In the genomic region with DNA sequence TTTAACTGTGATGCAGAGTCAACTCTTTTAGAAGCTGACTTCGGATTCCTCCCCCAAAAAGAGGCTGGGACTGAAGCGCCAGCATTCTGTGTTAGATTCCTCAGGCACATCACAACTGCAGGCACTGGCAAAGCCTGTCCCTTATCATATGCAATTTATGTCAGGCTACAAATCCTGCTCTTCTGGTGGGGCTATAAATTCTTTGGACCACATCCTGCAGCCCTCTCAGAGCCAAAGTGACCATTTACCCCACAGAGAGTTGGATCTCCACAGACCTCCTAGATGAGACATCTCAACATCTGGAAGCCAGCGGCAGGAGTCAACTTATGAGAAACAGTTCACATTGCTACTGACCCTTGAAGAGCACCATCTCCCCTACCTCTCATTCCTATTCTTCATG, we compare ENCODE assay signal across 32 cellular contexts.
A peak's percentile ranks its signal among the peaks of the same experiment; 100 is the strongest.
DNase-seq lines count a peak whose midpoint lies in the region; ATAC-seq and TF ChIP-seq lines count a peak whose summit lies in the region.
"Had no signal": no experiment of that assay in that cellular context is flagged by ENCODE, and none has a peak within 500 bp of the region (broad histone marks: within the 10 kb centered on the region; RNA-seq: fewer than 3 reads in every experiment).

No MANE protein-coding gene starts in this region.

- no peak for ATAC-seq in GM18511 (IDR thresholded peaks at IDR 0.05; ENCODE audit: unreplicated experiment)
- ATAC-seq: activated CD4-positive, alpha-beta T cell treated with anti-CD3 and anti-CD28 coated beads for 36 hours; activated CD8-positive, alpha-beta T cell treated with anti-CD3 and anti-CD28 coated beads for 36 hours; GM12878; left lobe of liver; psoas muscle had no signal

- H3K27me3 ChIP-seq in effector memory CD4-positive, alpha-beta T cell (replicated peaks; ENCODE audit: control insufficient read depth, insufficient read depth, low read length, poor library complexity, severe bottlenecking) = no peaks in the 10 kb centered on the region
- H3K27me3 ChIP-seq in spleen (replicated peaks in 1 of 7) = peaks cover 0 to 9% (median 0%) of the 10 kb centered on the region in 7 donors
- H3K27me3 ChIP-seq: adrenal gland, dorsolateral prefrontal cortex, Peyer's patch had no signal

- DNase-seq in AG08395 (ENCODE audit: low spot score) (peak; percentile 35), RPMI7951 (ENCODE audit: low read depth) (peak; percentile 58), fibroblast of the aortic adventitia (ENCODE audit: low read depth) (peak; percentile 50), osteocyte (ENCODE audit: extremely low spot score, unreplicated experiment) (no peak), spleen (no peak)
- DNase-seq in stimulated activated CD4-positive, alpha-beta T cell treated with anti-CD3 and anti-CD28 coated beads, Interleukin-12 subunit alpha, Interleukin-12 subunit beta, amount 100 ng/mL, for 4 hours = no peak
- no peak for DNase-seq in effector memory CD4-positive, alpha-beta T cell
- DNase-seq: activated CD4-positive, alpha-beta T cell treated with anti-CD3 and anti-CD28 coated beads for 36 hours; activated CD8-positive, alpha-beta memory T cell treated with anti-CD3 and anti-CD28 coated beads, Interleukin-2, amount 50 U/mL, for 48 hours; activated CD8-positive, alpha-beta T cell treated with anti-CD3 and anti-CD28 coated beads for 36 hours; activated naive CD4-positive, alpha-beta T cell treated with anti-CD3 and anti-CD28 coated beads for 36 hours; adrenal gland; AML-193; CD4-positive, alpha-beta T cell; cerebellar nuclear complex; DMS 273 treated with DMSO at 0.1 percent for 48 hours; dorsolateral prefrontal cortex; MM.1S; naive B cell; NCI-H1105 treated with DMSO at 0.1 percent for 48 hours; NCI-H2029 treated with DMSO at 0.1 percent for 48 hours; NCI-H82; Peyer's patch; psoas muscle; stimulated activated naive CD4-positive, alpha-beta T cell; T-helper 9 cell had no signal

- 60 to 87% (median 79%) methylated on average over 3 of the region's 3 CpGs for WGBS in spleen, 5 donors

- H3K4me3 ChIP-seq in fibroblast of the aortic adventitia (ENCODE audit: low read depth, low read length) (no peak overlapping the region), spleen (no peak overlapping the region)
- H3K4me3 ChIP-seq in effector memory CD4-positive, alpha-beta T cell (ENCODE audit: insufficient read depth, low read depth, low read length, poor library complexity, severe bottlenecking) = no peak overlapping the region
- H3K4me3 ChIP-seq: adrenal gland, dorsolateral prefrontal cortex, GM12878, Peyer's patch, psoas muscle had no signal

- TF ChIP-seq CTCF in fibroblast of the aortic adventitia (IDR thresholded peaks at IDR 0.05; ENCODE audit: insufficient read depth, low read length) (no peak), osteocyte (IDR thresholded peaks at IDR 0.05) (no peak), spleen (IDR thresholded peaks at IDR 0.05 in 8 of 11, conservative IDR thresholded peaks at IDR 0.05 in 3 of 11) (no peak)

- H3K4me1 ChIP-seq in effector memory CD4-positive, alpha-beta T cell (ENCODE audit: control insufficient read depth, insufficient read depth, low read length, poor library complexity, severe bottlenecking) = no peaks in the 10 kb centered on the region
- H3K4me1 ChIP-seq in spleen = peaks cover 0 to 14% (median 0%) of the 10 kb centered on the region in 6 donors
- H3K4me1 ChIP-seq: Peyer's patch had no signal

- H3K27ac Mint-ChIP-seq in osteocyte (ENCODE audit: unreplicated experiment) = peak overlapping the region; percentile 75
- H3K27ac Mint-ChIP-seq: activated CD4-positive, alpha-beta T cell treated with anti-CD3 and anti-CD28 coated beads for 36 hours; activated CD8-positive, alpha-beta T cell treated with anti-CD3 and anti-CD28 coated beads for 36 hours; activated naive CD4-positive, alpha-beta T cell treated with anti-CD3 and anti-CD28 coated beads for 36 hours; activated T-helper 1 cell treated with anti-CD3 and anti-CD28 coated beads, Interleukin-12 subunit alpha, Interleukin-12 subunit beta, Interleukin-2, Interleukin-4 antibody, amounts not matched to agents 30 ng/mL and 10 ng/mL and 1 ng/mL, durations not matched to agents 14 hours and 24 hours and 36 hours; CD4-positive, alpha-beta T cell; naive B cell had no signal

- no peaks in the 10 kb centered on the region for H3K9me3 ChIP-seq in effector memory CD4-positive, alpha-beta T cell (ENCODE audit: control insufficient read depth, low read length)
- H3K9me3 ChIP-seq in spleen = no peaks in the 10 kb centered on the region
- H3K9me3 ChIP-seq: adrenal gland, Peyer's patch, psoas muscle had no signal

- peaks cover 7% of the 10 kb centered on the region for H3K9me3 Mint-ChIP-seq in osteocyte (ENCODE audit: unreplicated experiment)
- H3K9me3 Mint-ChIP-seq: activated CD8-positive, alpha-beta T cell treated with anti-CD3 and anti-CD28 coated beads for 36 hours; activated naive CD4-positive, alpha-beta T cell treated with anti-CD3 and anti-CD28 coated beads for 36 hours; activated T-helper 1 cell treated with anti-CD3 and anti-CD28 coated beads, Interleukin-12 subunit alpha, Interleukin-12 subunit beta, Interleukin-2, Interleukin-4 antibody, amounts not matched to agents 30 ng/mL and 10 ng/mL and 1 ng/mL, durations not matched to agents 14 hours and 24 hours and 36 hours; CD4-positive, alpha-beta T cell; naive B cell had no signal

- H3K36me3 ChIP-seq in effector memory CD4-positive, alpha-beta T cell (ENCODE audit: control insufficient read depth, insufficient read depth, low read length) = no peaks in the 10 kb centered on the region
- no peaks in the 10 kb centered on the region for H3K36me3 ChIP-seq in spleen
- H3K36me3 ChIP-seq: adrenal gland, Peyer's patch had no signal

- H3K4me1 Mint-ChIP-seq in osteocyte (ENCODE audit: unreplicated experiment) = peaks cover 73% of the 10 kb centered on the region
- H3K4me1 Mint-ChIP-seq: naive B cell had no signal

- intact Hi-C loops in spleen (cut with DNase I; ENCODE audit: low total_unique reads) = no loop called here

- H3K27ac ChIP-seq in effector memory CD4-positive, alpha-beta T cell (ENCODE audit: insufficient read depth, low read length, poor library complexity, severe bottlenecking) = no peak overlapping the region
- H3K27ac ChIP-seq in spleen = peak overlapping the region in 1 of 8 donors; percentile 1
- H3K27ac ChIP-seq: dorsolateral prefrontal cortex, Peyer's patch, psoas muscle, VCaP had no signal

- H3K36me3 Mint-ChIP-seq in osteocyte (ENCODE audit: unreplicated experiment) = peaks cover 43% of the 10 kb centered on the region

- H3K27me3 Mint-ChIP-seq in osteocyte (ENCODE audit: unreplicated experiment) = no peaks in the 10 kb centered on the region
- H3K27me3 Mint-ChIP-seq: brain had no signal

- no peak overlapping the region for H3K4me3 Mint-ChIP-seq in osteocyte (ENCODE audit: unreplicated experiment)
- H3K4me3 Mint-ChIP-seq: activated CD4-positive, alpha-beta T cell treated with anti-CD3 and anti-CD28 coated beads for 36 hours; activated CD8-positive, alpha-beta T cell treated with anti-CD3 and anti-CD28 coated beads for 36 hours; activated naive CD4-positive, alpha-beta T cell treated with anti-CD3 and anti-CD28 coated beads for 36 hours; activated T-helper 1 cell treated with anti-CD3 and anti-CD28 coated beads, Interleukin-12 subunit alpha, Interleukin-12 subunit beta, Interleukin-2, Interleukin-4 antibody, amounts not matched to agents 30 ng/mL and 10 ng/mL and 1 ng/mL, durations not matched to agents 14 hours and 24 hours and 36 hours; brain; CD4-positive, alpha-beta T cell; naive B cell had no signal

- no peak for TF ChIP-seq POLR2A in spleen (IDR thresholded peaks at IDR 0.05)

Comparison
In these comparisons a context has a peak if more than half of its experiments do, and no peak if none do; other contexts are left out.
1. DNase-seq: peak in AG08395 (single experiment), RPMI7951 (single experiment) and fibroblast of the aortic adventitia (single experiment); none in osteocyte (single experiment), stimulated activated CD4-positive, alpha-beta T cell treated with anti-CD3 and anti-CD28 coated beads, Interleukin-12 subunit alpha, Interleukin-12 subunit beta, amount 100 ng/mL, for 4 hours (single experiment), effector memory CD4-positive, alpha-beta T cell (0 of 3) and spleen (single experiment).